ENCODE assay signal across 1 cellular context in genomic region chr3:50138266-50139230, GRCh38.
TF ChIP-seq lines count a peak whose summit lies in the region.

No MANE protein-coding gene starts in this region.

TF ChIP-seq in endothelial cell of umbilical vein, 7 proteins besides CTCF, POLR2A, EP300 and RAD21 (continued from another document):
- TF ChIP-seq JUN (IDR thresholded peaks at IDR 0.05; ENCODE audit: borderline replicate concordance, insufficient read depth, insufficient read length, low read depth) (peak; percentile 13), MAX (IDR thresholded peaks at IDR 0.05; ENCODE audit: insufficient read depth, insufficient read length) (no peak), POLR2AphosphoS5 (IDR thresholded peaks at IDR 0.05; ENCODE audit: insufficient read depth, low read depth, low read length) (no peak)
